8 cellular contexts compared by ENCODE assay signal in the genomic region with DNA sequence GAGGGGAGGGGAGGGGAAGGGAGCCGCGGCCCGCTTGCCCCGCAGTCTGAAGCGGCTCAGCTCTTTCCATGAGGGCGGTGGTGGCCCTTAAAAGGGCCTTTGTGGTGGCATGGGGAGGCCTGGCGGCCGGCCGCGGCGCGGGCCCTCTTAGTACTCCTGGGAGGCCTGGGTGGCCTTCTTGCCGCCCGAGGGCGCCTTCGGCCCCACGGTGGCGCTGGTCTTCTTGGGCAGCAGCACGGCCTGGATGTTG. TPM values are rescaled to one million over a fixed set of nuclear protein-coding genes. Genes with fewer than 3 reads are reported as not detected.
DNase-seq lines count a peak whose midpoint lies in the region; ATAC-seq and TF ChIP-seq lines count a peak whose summit lies in the region.

No MANE protein-coding gene starts in this region.

- H3K27ac ChIP-seq in aorta (ENCODE audit: low read depth in 1 of 2, low read length in 2 of 2) = peak overlapping the region; percentile 70 to 71

- intact Hi-C loops in aorta (cut with DNase I) = loop anchor here in 1 of 2 donors (1.0 to 5.0 kb wide), 3 partner anchors 37 to 103 kb away; partner anchors contain the start of genes HYOU1 and NLRX1

- TF ChIP-seq CTCF in fibroblast of villous mesenchyme (IDR thresholded peaks at IDR 0.05; ENCODE audit: insufficient read depth, low read depth, low read length) = peak; percentile 65

- no peaks in the 10 kb centered on the region for H3K27me3 ChIP-seq in aorta (ENCODE audit: control insufficient read depth in 1 of 2, insufficient read depth in 2 of 2, low read length in 1 of 2)

- no peaks in the 10 kb centered on the region for H3K27me3 Mint-ChIP-seq in natural killer cell treated with Interleukin-12 subunit alpha and Interleukin-12 subunit beta and Interleukin-15 and Interleukin-18, amount 100 ng/mL, for 72 hours

- H3K4me3 Mint-ChIP-seq in natural killer cell treated with Interleukin-12 subunit alpha and Interleukin-12 subunit beta and Interleukin-15 and Interleukin-18, amount 100 ng/mL, for 72 hours = peak overlapping the region; percentile 91

- peaks cover 29% of the 10 kb centered on the region for H3K36me3 Mint-ChIP-seq in natural killer cell treated with Interleukin-12 subunit alpha and Interleukin-12 subunit beta and Interleukin-15 and Interleukin-18, amount 100 ng/mL, for 72 hours

- peaks cover 0 to 8% of the 10 kb centered on the region in 2 donors for H3K36me3 ChIP-seq in aorta (ENCODE audit: control insufficient read depth in 1 of 2, insufficient read depth in 2 of 2, low read length in 1 of 2)

- H3K27ac Mint-ChIP-seq in natural killer cell treated with Interleukin-12 subunit alpha and Interleukin-12 subunit beta and Interleukin-15 and Interleukin-18, amount 100 ng/mL, for 72 hours = peak overlapping the region; percentile 92 to 93

- H3K4me1 ChIP-seq in aorta (ENCODE audit: control insufficient read depth in 1 of 2, insufficient read depth in 2 of 2, low read length in 2 of 2) = no peaks in the 10 kb centered on the region

- peak overlapping the region; percentile 80 for H3K4me3 ChIP-seq in fibroblast of villous mesenchyme (ENCODE audit: low read depth, low read length)
- peak overlapping the region; percentile 56 for H3K4me3 ChIP-seq in aorta (ENCODE audit: low read length in 2 of 2)

- DNase-seq in NCI-H748 (lab: John Stamatoyannopoulos, UW; ENCODE audit: unreplicated experiment) = peak; percentile 73
- DNase-seq in NCI-H748 treated with DMSO at 0.1 percent for 48 hours (lab: John Stamatoyannopoulos, UW) = no peak
- DNase-seq in HuH-7 (ENCODE audit: low spot score) = peak; percentile 45
- DNase-seq in activated CD8-positive, alpha-beta memory T cell treated with anti-CD3 and anti-CD28 coated beads, Interleukin-2, amount 50 U/mL, for 4 hours = peak; percentile 59
- DNase-seq in fibroblast of villous mesenchyme (ENCODE audit: low read depth) = peak; percentile 87
- DNase-seq in natural killer cell treated with Interleukin-12 subunit alpha and Interleukin-12 subunit beta and Interleukin-15 and Interleukin-18, amount 100 ng/mL, for 72 hours (ENCODE audit: low spot score) = peak; percentile 77
- DNase-seq in aorta = peak; percentile 91 to 94

- WGBS in aorta, 2 donors = 0 to 1% methylated on average over 10 to 19 of the region's 19 CpGs

- ATAC-seq in GM21515 (IDR thresholded peaks at IDR 0.05; ENCODE audit: unreplicated experiment) (peak; percentile 34), aorta (ENCODE audit: low FRiP score) (peak; percentile 91)
- ATAC-seq in natural killer cell treated with Interleukin-12 subunit alpha and Interleukin-12 subunit beta and Interleukin-15 and Interleukin-18, amount 100 ng/mL, for 72 hours = peak; percentile 64 to 69

- H3K9me3 Mint-ChIP-seq in natural killer cell treated with Interleukin-12 subunit alpha and Interleukin-12 subunit beta and Interleukin-15 and Interleukin-18, amount 100 ng/mL, for 72 hours = no peaks in the 10 kb centered on the region

- H3K4me1 Mint-ChIP-seq in natural killer cell treated with Interleukin-12 subunit alpha and Interleukin-12 subunit beta and Interleukin-15 and Interleukin-18, amount 100 ng/mL, for 72 hours (ENCODE audit: low read depth in 2 of 2) = peaks cover 33 to 39% of the 10 kb centered on the region in 2 donors

- H3K9me3 ChIP-seq in aorta (ENCODE audit: control insufficient read depth, low read length) = no peaks in the 10 kb centered on the region

RNA-seq across cellular contexts. Expression of gene DPAGT1, which starts 6.9 kb away (rescaled TPM):
- total RNA-seq in fibroblast of villous mesenchyme (21.3 and 29.4 TPM in 2 replicates), aorta (10 to 100 TPM; 23.6 to 41.8 TPM)
- total RNA-seq in natural killer cell treated with Interleukin-12 subunit alpha and Interleukin-12 subunit beta and Interleukin-15 and Interleukin-18, amount 100 ng/mL, for 72 hours = 10 to 100 TPM; 51.9 to 96.2 TPM
- 10 to 100 TPM in 1 of 2 donors, 1 to 10 TPM in 1; 7.3 to 20.2 TPM for polyA plus RNA-seq in aorta

RNA-seq across cellular contexts. Expression of gene HMBS, which starts 10.1 kb away (rescaled TPM):
- 11.2 and 13.2 TPM in 2 replicates for total RNA-seq in fibroblast of villous mesenchyme
- total RNA-seq in natural killer cell treated with Interleukin-12 subunit alpha and Interleukin-12 subunit beta and Interleukin-15 and Interleukin-18, amount 100 ng/mL, for 72 hours = 10 to 100 TPM; 18.0 to 53.9 TPM
- total RNA-seq in aorta = 1 to 10 TPM; 6.9 to 8.1 TPM
- 1 to 10 TPM; 4.4 to 9.2 TPM for polyA plus RNA-seq in aorta

RNA-seq across cellular contexts. Expression of gene C2CD2L, which starts 12.4 kb away (rescaled TPM):
- 4.5 and 5.6 TPM in 2 replicates for total RNA-seq in fibroblast of villous mesenchyme
- 10 to 100 TPM; 37.9 to 58.4 TPM for total RNA-seq in natural killer cell treated with Interleukin-12 subunit alpha and Interleukin-12 subunit beta and Interleukin-15 and Interleukin-18, amount 100 ng/mL, for 72 hours
- total RNA-seq in aorta = 10 to 100 TPM in 1 of 2 donors, 1 to 10 TPM in 1; 9.5 to 10.1 TPM
- 10 to 100 TPM in 1 of 2 donors, 1 to 10 TPM in 1; 6.6 to 10.3 TPM for polyA plus RNA-seq in aorta

RNA-seq across cellular contexts. Expression of gene HINFP, which starts 26.6 kb away (rescaled TPM):
- total RNA-seq in fibroblast of villous mesenchyme (18.6 and 20.3 TPM in 2 replicates), aorta (10 to 100 TPM; 14.3 to 32.4 TPM)
- total RNA-seq in natural killer cell treated with Interleukin-12 subunit alpha and Interleukin-12 subunit beta and Interleukin-15 and Interleukin-18, amount 100 ng/mL, for 72 hours = 10 to 100 TPM; 33.4 to 49.5 TPM
- polyA plus RNA-seq in aorta = 10 to 100 TPM; 12.1 to 23.1 TPM

RNA-seq across cellular contexts. Expression of gene VPS11, which starts 27.1 kb away (rescaled TPM):
- 24.2 and 24.6 TPM in 2 replicates for total RNA-seq in fibroblast of villous mesenchyme
- 10 to 100 TPM; 34.7 to 42.0 TPM for total RNA-seq in natural killer cell treated with Interleukin-12 subunit alpha and Interleukin-12 subunit beta and Interleukin-15 and Interleukin-18, amount 100 ng/mL, for 72 hours
- total RNA-seq in aorta = 10 to 100 TPM; 24.9 to 28.0 TPM
- polyA plus RNA-seq in aorta = 10 to 100 TPM; 21.8 to 60.5 TPM

Comparison
In these comparisons a context has a peak if more than half of its experiments do, and no peak if none do; other contexts are left out.
1. ATAC-seq: peak in every context shown above with its lines; median percentile 91 in aorta; 66 in natural killer cell treated with Interleukin-12 subunit alpha and Interleukin-12 subunit beta and Interleukin-15 and Interleukin-18, amount 100 ng/mL, for 72 hours; 34 in GM21515.